8 cellular contexts compared by ENCODE assay signal in the genomic region with DNA sequence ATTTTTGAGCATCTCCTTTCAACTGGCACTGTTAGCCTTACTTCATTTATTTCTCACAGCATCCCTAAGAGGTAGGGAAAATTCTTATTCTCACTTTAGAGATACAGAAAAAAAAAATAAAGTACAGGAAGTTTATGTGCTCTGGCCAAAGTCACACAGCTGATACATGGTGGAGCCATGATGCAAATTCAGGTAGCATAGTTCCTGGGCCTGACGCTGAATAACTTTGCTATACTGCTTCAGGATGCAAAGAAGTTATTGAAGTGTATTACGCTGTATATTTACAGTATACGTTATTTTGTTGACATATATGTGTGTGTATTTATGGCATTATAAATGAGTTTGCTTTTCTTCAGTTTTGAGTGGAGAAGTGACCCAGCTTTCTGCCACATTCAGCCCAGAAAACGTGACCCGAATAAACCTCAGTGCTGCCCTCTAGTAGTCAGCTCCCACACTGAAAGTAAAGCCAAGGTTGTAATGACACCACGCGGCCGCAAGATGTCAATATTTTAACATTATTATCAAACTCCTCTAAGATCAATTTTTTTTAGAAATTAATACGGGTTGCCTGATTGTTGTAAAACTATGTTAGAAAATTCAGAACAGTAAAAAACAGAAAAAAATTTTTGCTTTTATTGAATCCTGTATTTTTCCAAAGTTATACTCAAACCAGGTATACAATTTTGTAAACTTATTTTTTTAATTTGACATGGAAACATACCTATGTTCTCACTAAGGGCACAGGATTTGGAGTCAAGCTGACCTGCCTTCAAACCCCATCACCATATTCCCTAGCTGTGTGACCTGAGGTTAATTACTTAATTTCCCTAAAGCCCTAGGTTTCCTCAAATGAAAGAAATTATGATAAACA. TPM values are rescaled to one million over a fixed set of nuclear protein-coding genes. Genes with fewer than 3 reads are reported as not detected.
A peak's percentile ranks its signal among the peaks of the same experiment; 100 is the strongest.
DNase-seq lines count a peak whose midpoint lies in the region; ATAC-seq and TF ChIP-seq lines count a peak whose summit lies in the region.

No MANE protein-coding gene starts in this region.

- H3K9me3 Mint-ChIP-seq in neural progenitor cell: no peaks in the 10 kb centered on the region

- H3K27ac ChIP-seq in OCI-LY7 (ENCODE audit: low read depth, low read length, poor library complexity, severe bottlenecking): no peak overlapping the region
- H3K27ac ChIP-seq in neural progenitor cell: no peak overlapping the region
- no peak overlapping the region for H3K27ac ChIP-seq in thoracic aorta

- BruUV-seq in OCI-LY7 (replicated peaks; lab: Mats Ljungman, UMichigan): no TSS peak

- peaks cover 30% of the 10 kb centered on the region for H3K4me1 ChIP-seq in OCI-LY7 (ENCODE audit: insufficient read depth, low read length, poor library complexity, severe bottlenecking)
- H3K4me1 ChIP-seq in neural progenitor cell: peaks cover 10% of the 10 kb centered on the region
- H3K4me1 ChIP-seq in thoracic aorta (ENCODE audit: control insufficient read depth in 1 of 2, low read depth in 2 of 2): no peaks in the 10 kb centered on the region

- no peak overlapping the region for H3K4me3 Mint-ChIP-seq in neural progenitor cell

- peak overlapping the region; percentile 29; the same call in 1 of the 2 replicates for H3K4me2 ChIP-seq in OCI-LY7 (ENCODE audit: low read length)
- H3K4me2 ChIP-seq in neural progenitor cell: no peak overlapping the region

- CTCF ChIA-PET in OCI-LY7 (lab: Charles Lee; ENCODE audit: unreplicated experiment): interaction anchor here (1.6 kb wide), 1 partner anchor 146 kb away, joined by 6 read pairs; no protein-coding TSS in a partner anchor

- no peak overlapping the region for H3K4me3 ChIP-seq in OCI-LY7 (ENCODE audit: low read depth, low read length, poor library complexity, severe bottlenecking)
- no peak overlapping the region for H3K4me3 ChIP-seq in fibroblast of mammary gland (ENCODE audit: control insufficient read depth, low read depth, low read length)
- H3K4me3 ChIP-seq in neural progenitor cell: no peak overlapping the region
- no peak overlapping the region for H3K4me3 ChIP-seq in thoracic aorta

- intact Hi-C loops in OCI-LY7 (cut with micrococcal nuclease; ENCODE audit: unreplicated experiment): loop anchor here (1.0 to 5.0 kb wide), 3 partner anchors 51 to 402 kb away; a partner anchor contains a TSS

- H2AFZ ChIP-seq in OCI-LY7 (ENCODE audit: low read length) (peak overlapping the region; percentile 75; the same call in 1 of the 2 replicates), neural progenitor cell (replicated peaks) (no peak overlapping the region)

- H3K4me1 Mint-ChIP-seq in neural progenitor cell: peaks cover 9% of the 10 kb centered on the region

- no peaks in the 10 kb centered on the region for H3K36me3 Mint-ChIP-seq in neural progenitor cell

- H3K79me2 ChIP-seq in OCI-LY7 (ENCODE audit: insufficient read depth, low read depth, low read length) (no peaks in the 10 kb centered on the region), neural progenitor cell (ENCODE audit: low read depth) (no peaks in the 10 kb centered on the region)

- no peak overlapping the region for H3K9ac ChIP-seq in neural progenitor cell

- no peaks in the 10 kb centered on the region for H3K36me3 ChIP-seq in OCI-LY7 (ENCODE audit: insufficient read depth, low read length)
- no peaks in the 10 kb centered on the region for H3K36me3 ChIP-seq in neural progenitor cell
- no peaks in the 10 kb centered on the region for H3K36me3 ChIP-seq in thoracic aorta

- H3F3A ChIP-seq in neural progenitor cell (ENCODE audit: low read depth): no peaks in the 10 kb centered on the region

- no peaks in the 10 kb centered on the region for H3K27me3 ChIP-seq in neural progenitor cell
- no peaks in the 10 kb centered on the region for H3K27me3 ChIP-seq in thoracic aorta (replicated peaks; ENCODE audit: insufficient read depth)

- H3K9me3 ChIP-seq in OCI-LY7 (ENCODE audit: low read length) (no peaks in the 10 kb centered on the region), neural progenitor cell (ENCODE audit: low read depth) (no peaks in the 10 kb centered on the region), thoracic aorta (no peaks in the 10 kb centered on the region)

- H3K27me3 Mint-ChIP-seq in neural progenitor cell (ENCODE audit: insufficient read depth, low read depth): no peaks in the 10 kb centered on the region

- POLR2A ChIA-PET in OCI-LY7 (lab: Charles Lee): interaction anchor here (0.6 to 0.8 kb wide), 2 partner anchors 54 to 142 kb away, joined by 5 to 6 read pairs; no protein-coding TSS in a partner anchor

- ATAC-seq in GM18868 (IDR thresholded peaks at IDR 0.05; ENCODE audit: unreplicated experiment) (peak; percentile 76), thoracic aorta (ENCODE audit: insufficient number of reproducible peaks, low FRiP score, low read depth) (no peak)

- H4K20me1 ChIP-seq in OCI-LY7 (ENCODE audit: insufficient read depth, low read length) (no peaks in the 10 kb centered on the region), neural progenitor cell (ENCODE audit: low read depth) (no peaks in the 10 kb centered on the region)

- peak; percentile 96 for TF ChIP-seq CTCF in OCI-LY7 (conservative IDR thresholded peaks at IDR 0.05; ENCODE audit: low read length)
- peak; percentile 96 for TF ChIP-seq CTCF in fibroblast of mammary gland (conservative IDR thresholded peaks at IDR 0.05; ENCODE audit: control insufficient read depth, insufficient read depth, low read depth, low read length)
- peak; percentile 100 for TF ChIP-seq CTCF in neural progenitor cell (IDR thresholded peaks at IDR 0.05)
- TF ChIP-seq CTCF in thoracic aorta (IDR thresholded peaks at IDR 0.05): peak; percentile 81

- H3K9me2 ChIP-seq in OCI-LY7 (ENCODE audit: insufficient read depth, low read length): no peaks in the 10 kb centered on the region

- DNase-seq in AG20443 (ENCODE audit: low spot score): peak; percentile 58
- DNase-seq in HT1080 (ENCODE audit: low read depth): peak; percentile 74
- DNase-seq in OCI-LY7 (ENCODE audit: low spot score): peak; percentile 77
- peak; percentile 56 for DNase-seq in activated T-cell treated with anti-CD3 and anti-CD28 coated beads, Interleukin-2, amount 50 U/mL, for 1 hour
- peak; percentile 75 for DNase-seq in fibroblast of mammary gland (ENCODE audit: low read depth)
- peak; percentile 82 for DNase-seq in neural progenitor cell (ENCODE audit: low spot score)
- DNase-seq in thoracic aorta (ENCODE audit: low spot score): peak; percentile 3

- H3K27ac Mint-ChIP-seq in neural progenitor cell: no peak overlapping the region

RNA-seq across cellular contexts. Expression of a gene that starts 3.8 kb away (rescaled TPM):
- 0.03 TPM in 1 of 2 replicates, not detected in the other for total RNA-seq in HT1080 (2014; rRNA removed; shearing (Covaris generic))
- not detected in 2 replicates for polyA plus RNA-seq in HT1080 (2015; cell fraction: cytosol; rRNA removed)
- 0.03 and 0.04 TPM in 2 replicates for polyA plus RNA-seq in HT1080 (2015; cell fraction: nucleus; rRNA removed)
- not detected in 2 replicates for total RNA-seq in OCI-LY7 (2014; rRNA removed; shearing (Covaris generic))
- total RNA-seq in OCI-LY7 (2022) (not detected in 2 replicates), neural progenitor cell (ENCODE audit: low replicate concordance) (0.06 and 0.07 TPM in 2 replicates), thoracic aorta (not detected)

RNA-seq across cellular contexts. Expression of a gene that starts 50.9 kb away (rescaled TPM):
- total RNA-seq in HT1080 (2014; rRNA removed; shearing (Covaris generic)): 59.9 and 76.1 TPM in 2 replicates
- polyA plus RNA-seq in HT1080 (2015; cell fraction: cytosol; rRNA removed): 77.0 and 90.0 TPM in 2 replicates
- 54.9 and 63.1 TPM in 2 replicates for polyA plus RNA-seq in HT1080 (2015; cell fraction: nucleus; rRNA removed)
- total RNA-seq in OCI-LY7 (2014; rRNA removed; shearing (Covaris generic)): 12.3 and 24.8 TPM in 2 replicates
- total RNA-seq in OCI-LY7 (2022) (19.0 and 22.3 TPM in 2 replicates), neural progenitor cell (ENCODE audit: low replicate concordance) (25.1 and 42.4 TPM in 2 replicates), thoracic aorta (1 to 10 TPM; 1.6 to 8.3 TPM)

Comparison
In these comparisons a context has a peak if more than half of its experiments do, and no peak if none do; other contexts are left out.
1. DNase-seq: peak in every context shown above with its lines; median percentile 82 in neural progenitor cell; 77 in OCI-LY7; 75 in fibroblast of mammary gland; 74 in HT1080; 58 in AG20443; 56 in activated T-cell treated with anti-CD3 and anti-CD28 coated beads, Interleukin-2, amount 50 U/mL, for 1 hour; 3 in thoracic aorta.